In the genomic region with DNA sequence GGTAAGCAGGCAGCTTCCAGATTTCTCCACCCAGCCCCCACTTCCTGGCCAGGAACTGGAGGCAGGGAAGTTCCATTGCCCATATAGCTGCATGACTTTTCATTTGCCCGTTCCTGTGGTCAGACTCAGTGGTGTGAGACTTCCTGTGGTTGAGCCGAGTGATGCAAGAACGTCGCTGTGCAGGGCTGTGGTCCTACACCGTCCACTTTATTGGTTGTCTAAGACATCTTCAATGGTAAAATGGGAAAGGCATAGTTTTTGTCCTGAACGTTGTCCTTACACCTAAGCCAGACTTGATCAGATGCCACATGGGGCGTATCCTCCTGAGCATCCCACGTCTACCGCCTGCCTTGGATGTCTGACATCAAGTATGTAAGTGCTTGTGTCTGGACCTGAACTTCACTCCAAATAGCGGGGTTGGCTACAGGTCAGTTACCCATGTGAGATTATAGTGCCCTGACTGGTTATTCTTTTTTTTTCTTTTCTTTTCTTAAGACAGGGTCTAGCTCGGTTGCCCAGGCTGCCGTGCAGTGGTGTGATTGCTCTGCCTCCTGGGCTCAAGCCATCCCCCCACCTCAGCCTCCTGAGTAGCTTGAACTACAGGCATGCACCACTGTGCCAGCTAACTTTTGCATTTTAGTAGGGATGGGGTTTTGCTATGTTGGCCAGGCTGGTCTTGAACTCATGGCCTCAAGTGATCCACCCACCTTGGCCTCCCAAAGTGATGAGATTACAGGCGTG, we compare ENCODE assay signal across 8 cellular contexts.
DNase-seq lines count a peak whose midpoint lies in the region; ATAC-seq and TF ChIP-seq lines count a peak whose summit lies in the region.

No MANE protein-coding gene starts in this region.

- H3K4me1 Mint-ChIP-seq in central memory CD8-positive, alpha-beta T cell = peaks cover 33% of the 10 kb centered on the region

- H3K4me3 ChIP-seq in HFF-Myc (replicated peaks; ENCODE audit: low read depth, low read length) = no peak overlapping the region

- no peak overlapping the region for H3K27ac Mint-ChIP-seq in central memory CD8-positive, alpha-beta T cell (ENCODE audit: low read depth)

- peaks cover 25% of the 10 kb centered on the region for H3K27me3 Mint-ChIP-seq in central memory CD8-positive, alpha-beta T cell

- peaks cover 8% of the 10 kb centered on the region for H3K36me3 Mint-ChIP-seq in central memory CD8-positive, alpha-beta T cell (ENCODE audit: insufficient read depth)

- no peak for TF ChIP-seq CTCF in HFF-Myc (IDR thresholded peaks at IDR 0.05; ENCODE audit: low read depth, low read length, missing control alignments)

- H3K9me3 Mint-ChIP-seq in central memory CD8-positive, alpha-beta T cell = no peaks in the 10 kb centered on the region

- peak; percentile 58 for DNase-seq in activated CD4-positive, alpha-beta T cell treated with anti-CD3 and anti-CD28 coated beads for 48 hours
- no peak for DNase-seq in activated CD4-positive, alpha-beta T cell treated with anti-CD3 and anti-CD28 coated beads, Interleukin-2, amount 50 U/mL, for 4 hours
- peak; percentile 66 for DNase-seq in HFF-Myc (ENCODE audit: extremely low read depth, low read depth)
- DNase-seq in NOMO-1 treated with DMSO at 0.1 percent for 48 hours (lab: John Stamatoyannopoulos, UW; ENCODE audit: unreplicated experiment) = peak; percentile 92
- peak in 1 of 2 donors; percentile 21 for DNase-seq in central memory CD8-positive, alpha-beta T cell (ENCODE audit: low spot score in 2 of 2)
- DNase-seq in stimulated activated CD8-positive, alpha-beta memory T cell treated with anti-CD3 and anti-CD28 coated beads, Interleukin-2, amount 100 ng/mL, for 48 hours (ENCODE audit: low read depth in 2 of 2) = peak; percentile 30 to 39
- no peak for DNase-seq in COLO668 (lab: John Stamatoyannopoulos, UW; ENCODE audit: unreplicated experiment)
- no peak for DNase-seq in globus pallidus (ENCODE audit: low spot score)

- peak overlapping the region; percentile 27 for H3K4me3 Mint-ChIP-seq in central memory CD8-positive, alpha-beta T cell

- peak; percentile 41 for ATAC-seq in central memory CD8-positive, alpha-beta T cell (replicated peaks; ENCODE audit: extremely low read depth, poor library complexity, severe bottlenecking)

Comparison
In these comparisons a context has a peak if more than half of its experiments do, and no peak if none do; other contexts are left out.
1. DNase-seq: peak in activated CD4-positive, alpha-beta T cell treated with anti-CD3 and anti-CD28 coated beads for 48 hours (single experiment), HFF-Myc (single experiment), NOMO-1 treated with DMSO at 0.1 percent for 48 hours (single experiment) and stimulated activated CD8-positive, alpha-beta memory T cell treated with anti-CD3 and anti-CD28 coated beads, Interleukin-2, amount 100 ng/mL, for 48 hours (2 of 2); none in activated CD4-positive, alpha-beta T cell treated with anti-CD3 and anti-CD28 coated beads, Interleukin-2, amount 50 U/mL, for 4 hours (0 of 2), COLO668 (single experiment) and globus pallidus (single experiment).